In the genomic region with DNA sequence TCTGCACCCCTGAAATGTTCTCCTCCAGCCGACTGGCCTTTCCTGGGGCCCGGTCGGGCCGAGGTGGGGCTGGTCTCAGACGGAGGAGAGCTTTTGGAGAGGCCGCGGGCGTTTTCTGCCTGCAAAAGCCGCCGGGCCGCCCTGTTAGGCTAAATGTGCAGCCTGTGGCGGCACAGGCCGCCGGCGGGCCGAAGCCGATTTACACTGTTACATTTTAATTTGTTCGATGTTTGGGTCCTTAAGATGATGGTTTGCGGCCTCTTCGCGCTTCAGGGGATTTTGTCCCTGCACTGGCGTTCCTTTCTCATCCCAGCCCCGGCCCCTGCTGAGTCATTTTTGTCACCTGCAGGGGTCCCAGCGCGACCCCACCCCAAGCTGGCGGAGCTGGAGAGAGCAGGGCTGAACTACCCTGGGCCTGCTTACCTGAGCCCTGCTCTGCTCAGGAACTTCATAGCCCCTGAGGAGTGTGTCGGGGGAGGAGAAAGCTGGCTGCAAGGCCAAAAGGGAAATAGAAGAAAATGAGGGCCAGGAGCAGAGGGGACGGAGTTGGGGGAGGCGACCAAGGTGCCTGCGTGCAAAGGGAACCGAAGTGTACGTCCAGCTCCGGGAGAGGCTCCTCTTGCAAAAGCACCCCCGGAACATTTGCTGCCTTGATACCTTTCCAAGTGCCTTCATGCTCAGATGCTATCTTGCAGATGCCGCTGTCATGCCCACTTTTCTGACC, we compare ENCODE assay signal across 8 cellular contexts. TPM values are rescaled to one million over a fixed set of nuclear protein-coding genes. Genes with fewer than 3 reads are reported as not detected.
DNase-seq lines count a peak whose midpoint lies in the region; ATAC-seq and TF ChIP-seq lines count a peak whose summit lies in the region.

No MANE protein-coding gene starts in this region.

- ATAC-seq in GM21619 (IDR thresholded peaks at IDR 0.05; ENCODE audit: unreplicated experiment) = peak; percentile 11

- no peaks in the 10 kb centered on the region for H3K27me3 ChIP-seq in CD4-positive, alpha-beta memory T cell (ENCODE audit: insufficient read depth, low read length)
- H3K27me3 ChIP-seq in left ventricle myocardium inferior (ENCODE audit: low read depth) = no peaks in the 10 kb centered on the region

- CTCF ChIA-PET in CD4-positive, alpha-beta memory T cell (lab: Charles Lee; ENCODE audit: partially characterized antibody) = interaction anchor here (0.6 to 6.6 kb wide), 2 partner anchors 13 to 158 kb away, joined by 3 to 53 read pairs; no protein-coding TSS in a partner anchor

- peaks cover 0 to 12% of the 10 kb centered on the region in 2 donors for H3K36me3 Mint-ChIP-seq in CD4-positive, alpha-beta memory T cell
- peaks cover 5% of the 10 kb centered on the region for H3K36me3 Mint-ChIP-seq in activated naive CD4-positive, alpha-beta T cell treated with anti-CD3 and anti-CD28 coated beads, Interleukin-2, amount 50 U/mL, for 24 hours
- peaks cover 7% of the 10 kb centered on the region for H3K36me3 Mint-ChIP-seq in progenitor cell of endocrine pancreas (ENCODE audit: insufficient read depth)

- peak in 1 of 5 donors; percentile 28 for DNase-seq in CD4-positive, alpha-beta memory T cell
- DNase-seq in NCI-H1092 treated with DMSO at 0.1 percent for 48 hours (lab: John Stamatoyannopoulos, UW) (peak; percentile 47), left ventricle myocardium inferior (peak; percentile 31), progenitor cell of endocrine pancreas (ENCODE audit: low spot score, unreplicated experiment) (peak; percentile 33), NCI-H1048 (lab: John Stamatoyannopoulos, UW) (no peak), RPMI8226 (no peak)

- intact Hi-C loops in CD4-positive, alpha-beta memory T cell (cut with micrococcal nuclease) = loop anchor here (1.0 to 5.0 kb wide), 4 partner anchors 76 to 1196 kb away; a partner anchor contains a TSS
- intact Hi-C loops in left ventricle myocardium inferior (cut with micrococcal nuclease) = no loop called here

- TF ChIP-seq CTCF in left ventricle myocardium inferior (IDR thresholded peaks at IDR 0.05; ENCODE audit: borderline replicate concordance) (no peak), progenitor cell of endocrine pancreas (IDR thresholded peaks at IDR 0.05; ENCODE audit: unreplicated experiment) (no peak)

- no peaks in the 10 kb centered on the region for H3K9me3 ChIP-seq in CD4-positive, alpha-beta memory T cell (ENCODE audit: control insufficient read depth in 1 of 2, low read length in 2 of 2)
- no peaks in the 10 kb centered on the region for H3K9me3 ChIP-seq in left ventricle myocardium inferior (replicated peaks)

- H3K27ac Mint-ChIP-seq in CD4-positive, alpha-beta memory T cell = peak overlapping the region; percentile 85 to 92 (median 90)
- peak overlapping the region; percentile 83 for H3K27ac Mint-ChIP-seq in activated naive CD4-positive, alpha-beta T cell treated with anti-CD3 and anti-CD28 coated beads, Interleukin-2, amount 50 U/mL, for 24 hours
- H3K27ac Mint-ChIP-seq in progenitor cell of endocrine pancreas = peak overlapping the region; percentile 98

- H3K27ac ChIP-seq in CD4-positive, alpha-beta memory T cell (ENCODE audit: low read depth, low read length) = peak overlapping the region; percentile 67
- H3K27ac ChIP-seq in left ventricle myocardium inferior (replicated peaks) = peak overlapping the region; percentile 94

- peaks cover 0 to 2% (median 0%) of the 10 kb centered on the region in 8 donors for H3K9me3 Mint-ChIP-seq in CD4-positive, alpha-beta memory T cell
- no peaks in the 10 kb centered on the region for H3K9me3 Mint-ChIP-seq in activated naive CD4-positive, alpha-beta T cell treated with anti-CD3 and anti-CD28 coated beads, Interleukin-2, amount 50 U/mL, for 24 hours
- H3K9me3 Mint-ChIP-seq in progenitor cell of endocrine pancreas (ENCODE audit: low read depth) = no peaks in the 10 kb centered on the region

- peaks cover 21 to 38% (median 26%) of the 10 kb centered on the region in 4 donors for H3K4me1 Mint-ChIP-seq in CD4-positive, alpha-beta memory T cell
- H3K4me1 Mint-ChIP-seq in activated naive CD4-positive, alpha-beta T cell treated with anti-CD3 and anti-CD28 coated beads, Interleukin-2, amount 50 U/mL, for 24 hours = peaks cover 30% of the 10 kb centered on the region
- H3K4me1 Mint-ChIP-seq in progenitor cell of endocrine pancreas (ENCODE audit: low read depth) = peaks cover 39% of the 10 kb centered on the region

- H3K4me3 ChIP-seq in CD4-positive, alpha-beta memory T cell (ENCODE audit: low read length in 2 of 2) = peak overlapping the region; percentile 36 to 57
- H3K4me3 ChIP-seq in left ventricle myocardium inferior = peak overlapping the region; percentile 70

- POLR2A ChIA-PET in CD4-positive, alpha-beta memory T cell (lab: Charles Lee; ENCODE audit: partially characterized antibody) = interaction anchor here (0.9 to 4.4 kb wide), 4 partner anchors 9 to 1016 kb away, joined by 3 to 44 read pairs (median 3); a partner anchor contains a TSS

- H3K4me3 Mint-ChIP-seq in CD4-positive, alpha-beta memory T cell = peak overlapping the region; percentile 79 to 98 (median 82)
- H3K4me3 Mint-ChIP-seq in activated naive CD4-positive, alpha-beta T cell treated with anti-CD3 and anti-CD28 coated beads, Interleukin-2, amount 50 U/mL, for 24 hours = peak overlapping the region; percentile 77
- H3K4me3 Mint-ChIP-seq in progenitor cell of endocrine pancreas (ENCODE audit: low read depth) = peak overlapping the region; percentile 82

- no peaks in the 10 kb centered on the region for H3K36me3 ChIP-seq in CD4-positive, alpha-beta memory T cell (ENCODE audit: insufficient read depth, low read length)
- H3K36me3 ChIP-seq in left ventricle myocardium inferior = no peaks in the 10 kb centered on the region

- peaks cover 34% of the 10 kb centered on the region for H3K4me1 ChIP-seq in CD4-positive, alpha-beta memory T cell (ENCODE audit: insufficient read depth, low read length)
- H3K4me1 ChIP-seq in left ventricle myocardium inferior = peaks cover 39% of the 10 kb centered on the region

- peaks cover 2 to 7% of the 10 kb centered on the region in 2 donors for H3K27me3 Mint-ChIP-seq in CD4-positive, alpha-beta memory T cell
- H3K27me3 Mint-ChIP-seq in activated naive CD4-positive, alpha-beta T cell treated with anti-CD3 and anti-CD28 coated beads, Interleukin-2, amount 50 U/mL, for 24 hours = no peaks in the 10 kb centered on the region
- peaks cover 7% of the 10 kb centered on the region for H3K27me3 Mint-ChIP-seq in progenitor cell of endocrine pancreas

RNA-seq across cellular contexts. Expression of a gene that starts 0.9 kb away (rescaled TPM):
- 10 to 100 TPM; 90.5 to 97.4 TPM for total RNA-seq in CD4-positive, alpha-beta memory T cell
- polyA plus RNA-seq in CD4-positive, alpha-beta memory T cell = 100 to 1,000 TPM; 126 to 172 TPM
- total RNA-seq in left ventricle myocardium inferior (115 TPM), progenitor cell of endocrine pancreas (234 and 235 TPM in 2 replicates)

Comparison
In these comparisons a context has a peak if more than half of its experiments do, and no peak if none do; other contexts are left out.
1. DNase-seq: peak in NCI-H1092 treated with DMSO at 0.1 percent for 48 hours (single experiment), left ventricle myocardium inferior (single experiment) and progenitor cell of endocrine pancreas (single experiment); none in NCI-H1048 (single experiment) and RPMI8226 (single experiment).
2. Peak in every context shown above with its lines, with median percentiles within 50 percentile points of each other: H3K27ac Mint-ChIP-seq and H3K4me3 Mint-ChIP-seq.